14 cellular contexts compared by ENCODE assay signal in genomic region chr6:167748046-167748445, GRCh38.
DNase-seq lines count a peak whose midpoint lies in the region; TF ChIP-seq lines count a peak whose summit lies in the region.
"Had no signal": no experiment of that assay in that cellular context is flagged by ENCODE, and none has a peak within 500 bp of the region (broad histone marks: within the 10 kb centered on the region; RNA-seq: fewer than 3 reads in every experiment).

No MANE protein-coding gene starts in this region.

- H2BK5ac ChIP-seq in mesenchymal stem cell (ENCODE audit: low read depth, low read length, poor library complexity, severe bottlenecking): no peak overlapping the region

- no peaks in the 10 kb centered on the region for H3K79me1 ChIP-seq in mesenchymal stem cell (replicated peaks; ENCODE audit: low read length, poor library complexity, severe bottlenecking)

- no peak overlapping the region for H3K4me3 ChIP-seq in mesenchymal stem cell (ENCODE audit: insufficient read depth in 1 of 2, low read depth in 1 of 2, low read length in 2 of 2)
- H3K4me3 ChIP-seq: K562, SJSA1 had no signal

- no peak overlapping the region for H3K4me3 Mint-ChIP-seq in brain
- H3K4me3 Mint-ChIP-seq: CD4-positive, alpha-beta T cell had no signal

- no peaks in the 10 kb centered on the region for H3K36me3 Mint-ChIP-seq in brain

- H3K27me3 Mint-ChIP-seq in brain: peaks cover 4% of the 10 kb centered on the region

- no peaks in the 10 kb centered on the region for H3K36me3 ChIP-seq in mesenchymal stem cell (ENCODE audit: control insufficient read depth in 1 of 2, insufficient read depth in 2 of 2, low read depth in 1 of 2, low read length in 2 of 2)
- H3K36me3 ChIP-seq: SJSA1 had no signal

- H2AFZ ChIP-seq in mesenchymal stem cell (ENCODE audit: low read depth, low read length): no peak overlapping the region

- H3K14ac ChIP-seq in mesenchymal stem cell (ENCODE audit: low read length in 2 of 2): peak overlapping the region in 1 of 2 experiments; percentile 92

- H3K23ac ChIP-seq in mesenchymal stem cell (ENCODE audit: low read length in 2 of 2): peak overlapping the region in 1 of 2 experiments; percentile 78

- H3K9me3 Mint-ChIP-seq in brain: peaks cover 0 to 8% (median 0%) of the 10 kb centered on the region in 5 experiments
- H3K9me3 Mint-ChIP-seq: CD4-positive, alpha-beta T cell had no signal

- TF ChIP-seq CTCF in brain (conservative IDR thresholded peaks at IDR 0.05): no peak

- H2BK12ac ChIP-seq in mesenchymal stem cell (ENCODE audit: low read length in 2 of 2): peak overlapping the region; percentile 69 to 99

- H3K27ac ChIP-seq in mesenchymal stem cell (ENCODE audit: low read length, poor library complexity, severe bottlenecking): no peak overlapping the region
- no peak overlapping the region for H3K27ac ChIP-seq in caudate nucleus (ENCODE audit: low read depth, low read length)
- H3K27ac ChIP-seq: SJSA1 had no signal

- no peak overlapping the region for H3K9ac ChIP-seq in mesenchymal stem cell (ENCODE audit: low read length)

- H3K9me3 ChIP-seq in mesenchymal stem cell (ENCODE audit: control insufficient read depth, low read length): peaks cover 3% of the 10 kb centered on the region

- H2AK5ac ChIP-seq in mesenchymal stem cell (ENCODE audit: low read length, severe bottlenecking): no peak overlapping the region

- DNase-seq in mesenchymal stem cell (no peak), renal cortical epithelial cell (ENCODE audit: low read depth) (peak; percentile 80), caudate nucleus (lab: John Stamatoyannopoulos, UW) (no peak), NCI-H526 (lab: John Stamatoyannopoulos, UW) (no peak), NCI-H510A treated with DMSO at 0.1 percent for 48 hours (lab: John Stamatoyannopoulos, UW) (no peak), NCI-H2029 treated with DMSO at 0.1 percent for 48 hours (lab: John Stamatoyannopoulos, UW) (no peak)
- DNase-seq: CD4-positive, alpha-beta T cell; DMS53; HCEC 1CT; NCI-H1930; NCI-H82 had no signal

- no peak overlapping the region for H3K4me2 ChIP-seq in mesenchymal stem cell (ENCODE audit: low read length, poor library complexity, severe bottlenecking)

- H3K4ac ChIP-seq in mesenchymal stem cell (ENCODE audit: low read depth in 1 of 2, low read length in 2 of 2): peak overlapping the region in 1 of 2 experiments; percentile 65

- H3K4me1 Mint-ChIP-seq in brain: peaks cover 21% of the 10 kb centered on the region

- peak overlapping the region; percentile 35 for H4K8ac ChIP-seq in mesenchymal stem cell (ENCODE audit: low read length)

- H3K4me1 ChIP-seq in mesenchymal stem cell (ENCODE audit: control insufficient read depth, insufficient read depth, low read depth, low read length): peaks cover 8% of the 10 kb centered on the region
- H3K4me1 ChIP-seq: SJSA1 had no signal

- peak overlapping the region; percentile 54 for H2BK120ac ChIP-seq in mesenchymal stem cell (ENCODE audit: low read depth, low read length)

- peak overlapping the region; percentile 25 for H4K91ac ChIP-seq in mesenchymal stem cell (ENCODE audit: low read length)

- peaks cover 12 to 43% of the 10 kb centered on the region in 2 experiments for H3K27me3 ChIP-seq in mesenchymal stem cell (ENCODE audit: control insufficient read depth in 1 of 2, insufficient read depth in 1 of 2, low read length in 2 of 2)
- H3K27me3 ChIP-seq: SJSA1 had no signal

- peak overlapping the region in 4 of 5 experiments; percentile 25 to 81 (median 44) for H3K27ac Mint-ChIP-seq in brain
- H3K27ac Mint-ChIP-seq: CD4-positive, alpha-beta T cell had no signal

- H2BK15ac ChIP-seq in mesenchymal stem cell (ENCODE audit: low read depth, poor library complexity, severe bottlenecking): peak overlapping the region; percentile 70

- peak overlapping the region; percentile 58 to 94 for H3K18ac ChIP-seq in mesenchymal stem cell (ENCODE audit: low read depth in 1 of 2, low read length in 2 of 2)

- 94% methylated on average over 11 of the region's 11 CpGs for WGBS in mesenchymal stem cell
